Comparison of ENCODE assay signal across 1 cellular context in the genomic region with DNA sequence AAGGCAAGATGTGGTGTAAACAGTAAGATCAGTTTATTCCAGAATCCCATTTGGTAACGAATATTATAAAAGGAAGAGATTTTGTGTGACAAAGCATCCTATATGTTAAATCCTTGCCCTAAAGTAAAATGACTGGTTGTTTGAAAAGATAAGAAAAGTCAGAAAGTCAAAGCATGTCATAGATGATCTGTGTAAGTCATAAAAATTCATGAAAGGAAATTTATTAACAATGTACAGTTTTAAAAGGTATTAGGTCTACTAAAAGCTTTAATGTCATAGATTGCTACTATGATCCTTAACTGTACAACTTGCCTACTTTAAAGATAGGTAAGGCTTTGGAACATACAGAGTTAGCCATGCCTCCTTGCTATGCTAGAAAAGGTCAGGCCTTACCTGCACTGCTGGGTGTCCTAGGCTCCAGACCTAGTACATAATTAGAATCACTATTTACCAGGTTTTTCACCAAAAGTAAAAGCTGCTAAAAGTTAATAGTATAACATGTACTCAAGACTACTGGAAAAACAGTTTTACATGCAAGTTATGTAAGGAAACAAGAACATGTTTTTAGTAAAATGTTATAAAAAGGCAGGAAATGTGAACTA.
TF ChIP-seq lines count a peak whose summit lies in the region.

No MANE protein-coding gene starts in this region.

TF ChIP-seq in HEK293, 187 proteins besides CTCF, POLR2A, EP300 and RAD21 (continued from another document):
- TF ChIP-seq, protein P1, sequence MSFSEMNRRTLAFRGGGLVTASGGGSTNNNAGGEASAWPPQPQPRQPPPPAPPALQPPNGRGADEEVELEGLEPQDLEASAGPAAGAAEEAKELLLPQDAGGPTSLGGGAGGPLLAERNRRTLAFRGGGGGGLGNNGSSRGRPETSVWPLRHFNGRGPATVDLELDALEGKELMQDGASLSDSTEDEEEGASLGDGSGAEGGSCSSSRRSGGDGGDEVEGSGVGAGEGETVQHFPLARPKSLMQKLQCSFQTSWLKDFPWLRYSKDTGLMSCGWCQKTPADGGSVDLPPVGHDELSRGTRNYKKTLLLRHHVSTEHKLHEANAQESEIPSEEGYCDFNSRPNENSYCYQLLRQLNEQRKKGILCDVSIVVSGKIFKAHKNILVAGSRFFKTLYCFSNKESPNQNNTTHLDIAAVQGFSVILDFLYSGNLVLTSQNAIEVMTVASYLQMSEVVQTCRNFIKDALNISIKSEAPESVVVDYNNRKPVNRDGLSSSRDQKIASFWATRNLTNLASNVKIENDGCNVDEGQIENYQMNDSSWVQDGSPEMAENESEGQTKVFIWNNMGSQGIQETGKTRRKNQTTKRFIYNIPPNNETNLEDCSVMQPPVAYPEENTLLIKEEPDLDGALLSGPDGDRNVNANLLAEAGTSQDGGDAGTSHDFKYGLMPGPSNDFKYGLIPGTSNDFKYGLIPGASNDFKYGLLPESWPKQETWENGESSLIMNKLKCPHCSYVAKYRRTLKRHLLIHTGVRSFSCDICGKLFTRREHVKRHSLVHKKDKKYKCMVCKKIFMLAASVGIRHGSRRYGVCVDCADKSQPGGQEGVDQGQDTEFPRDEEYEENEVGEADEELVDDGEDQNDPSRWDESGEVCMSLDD (tag by site-specific recombination; IDR thresholded peaks at IDR 0.05), result no peak
- TF ChIP-seq ZNF140 (tag by site-specific recombination; IDR thresholded peaks at IDR 0.05), result no peak
- peak; percentile 99; the same call in 1 of the 2 replicates for TF ChIP-seq TRIM28 (IDR thresholded peaks at IDR 0.05; ENCODE audit: borderline replicate concordance, low read length)
- TF ChIP-seq ZBTB8A (tag by site-specific recombination; IDR thresholded peaks at IDR 0.05), result no peak
